Comparison of ENCODE assay signal across 8 cellular contexts in the genomic region with DNA sequence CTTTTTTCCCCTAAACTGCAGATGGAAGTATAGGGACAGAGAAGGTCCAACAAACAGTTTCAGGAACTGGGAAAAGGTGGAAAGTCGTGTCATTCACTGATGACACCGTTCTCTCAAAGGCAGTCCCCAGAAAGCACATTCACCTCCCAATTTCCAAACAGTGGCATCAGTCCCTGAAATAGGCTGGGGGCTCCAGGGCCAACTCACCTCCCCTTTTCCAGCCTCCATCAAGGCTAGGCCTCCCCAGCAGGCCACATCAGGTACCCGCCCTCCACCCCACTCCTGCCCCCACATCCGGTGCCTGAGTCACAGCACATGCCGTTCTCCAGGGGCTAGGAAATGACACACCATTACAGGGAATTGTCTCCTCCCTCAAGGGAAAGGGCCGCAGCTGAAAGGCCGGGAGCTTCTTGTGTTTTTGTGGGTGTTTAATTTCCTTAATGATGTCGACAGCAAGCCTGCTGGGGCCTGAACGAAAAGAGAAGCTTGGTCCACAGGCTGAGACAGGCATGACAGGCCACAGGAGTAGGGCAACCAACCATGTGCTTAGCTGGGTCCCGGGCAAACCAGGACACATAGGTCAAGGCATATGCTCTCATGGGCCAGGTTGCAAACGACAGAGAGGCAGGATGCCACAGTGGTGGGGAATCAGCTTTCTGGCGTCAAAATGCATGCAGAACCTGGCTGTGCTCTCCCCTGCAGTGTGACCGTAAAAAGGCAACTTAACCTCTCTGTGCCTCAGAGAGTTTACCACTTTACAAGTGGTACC. TPM values are rescaled to one million over a fixed set of nuclear protein-coding genes. Genes with fewer than 3 reads are reported as not detected.
DNase-seq lines count a peak whose midpoint lies in the region; ATAC-seq, FAIRE-seq and TF ChIP-seq lines count a peak whose summit lies in the region.

No MANE protein-coding gene starts in this region.

- H3K27ac ChIP-seq in HUES64 (ENCODE audit: low read depth, low read length) (peak overlapping the region; percentile 98), VCaP (peak overlapping the region; percentile 95), breast epithelium (peak overlapping the region; percentile 99 to 100), kidney (ENCODE audit: low read depth in 2 of 2, low read length in 2 of 2) (peak overlapping the region; percentile 94 to 99)

- intact Hi-C loops in breast epithelium (cut with DNase I; ENCODE audit: low total_unique reads): loop anchor here (5.0 kb wide), 1 partner anchor 40 kb away; a partner anchor contains a TSS
- intact Hi-C loops in kidney (cut with DNase I): loop anchor here (10.0 kb wide), 1 partner anchor 47 kb away; no protein-coding TSS in a partner anchor

- ATAC-seq in GM21528 (IDR thresholded peaks at IDR 0.05; ENCODE audit: low FRiP score, unreplicated experiment) (no peak), HG03135 (IDR thresholded peaks at IDR 0.05; ENCODE audit: unreplicated experiment) (no peak)

- H3K36me3 ChIP-seq in HUES64 (ENCODE audit: insufficient read depth, low read length) (peaks cover 2% of the 10 kb centered on the region; the same call in 1 of the 2 replicates), breast epithelium (no peaks in the 10 kb centered on the region), kidney (ENCODE audit: control insufficient read depth in 1 of 2, insufficient read depth in 2 of 2, low read length in 2 of 2) (no peaks in the 10 kb centered on the region)

- H3K27me3 ChIP-seq in HUES64 (ENCODE audit: insufficient read depth, low read length): no peaks in the 10 kb centered on the region
- no peaks in the 10 kb centered on the region for H3K27me3 ChIP-seq in breast epithelium

- H3K4me1 ChIP-seq in HUES64 (ENCODE audit: insufficient read depth, low read length) (peaks cover 77% of the 10 kb centered on the region), breast epithelium (peaks cover 29 to 54% of the 10 kb centered on the region in 2 donors), kidney (ENCODE audit: control insufficient read depth in 1 of 2, insufficient read depth in 1 of 2, low read depth in 1 of 2, low read length in 2 of 2) (peaks cover 61 to 67% of the 10 kb centered on the region in 2 donors)

- H3K4me3 ChIP-seq in HUES64 (ENCODE audit: low read length) (peak overlapping the region; percentile 44; the same call in 1 of the 2 replicates), breast epithelium (peak overlapping the region in 2 of 3 donors; percentile 33 to 57), kidney (ENCODE audit: low read length in 2 of 2) (peak overlapping the region in 1 of 2 donors; percentile 40)

- no peak for TF ChIP-seq CTCF in VCaP (conservative IDR thresholded peaks at IDR 0.05)
- peak in 1 of 3 donors; percentile 24 for TF ChIP-seq CTCF in breast epithelium (IDR thresholded peaks at IDR 0.05)
- TF ChIP-seq CTCF in kidney (IDR thresholded peaks at IDR 0.05; ENCODE audit: borderline replicate concordance, extremely low read depth, insufficient read depth): no peak

- 25% methylated on average over 13 of the region's 13 CpGs for WGBS in HUES64

- FAIRE-seq in kidney (lab: Jason Lieb, UNC): no peak

- H3K9me3 ChIP-seq in HUES64 (ENCODE audit: insufficient read depth, low read depth, low read length): no peaks in the 10 kb centered on the region
- H3K9me3 ChIP-seq in breast epithelium: no peaks in the 10 kb centered on the region
- no peaks in the 10 kb centered on the region for H3K9me3 ChIP-seq in kidney (ENCODE audit: control insufficient read depth in 1 of 2, low read length in 2 of 2)

- TF ChIP-seq POLR2A in breast epithelium (IDR thresholded peaks at IDR 0.05): no peak

- H3K9ac ChIP-seq in HUES64 (ENCODE audit: low read depth, low read length) (peak overlapping the region; percentile 91), kidney (ENCODE audit: low read length in 2 of 2) (peak overlapping the region; percentile 37 to 89)

- DNase-seq in AG08396 (ENCODE audit: low spot score): peak; percentile 86
- peak; percentile 65 to 89 for DNase-seq in breast epithelium (ENCODE audit: low spot score in 2 of 2)
- peak; percentile 95 for DNase-seq in kidney
- DNase-seq in stimulated activated CD4-positive, alpha-beta T cell treated with anti-CD3 and anti-CD28 coated beads, Interleukin-15, amount 100 ng/mL, for 24 hours: peak; percentile 78

RNA-seq across cellular contexts. Expression of a gene that starts 39.2 kb away (rescaled TPM):
- polyA plus RNA-seq in HUES64 (2013, experiment 1 of 2): 61.7 TPM
- polyA plus RNA-seq in HUES64 (2013, experiment 2 of 2): 67.8 TPM
- 10 to 100 TPM; 40.6 to 47.7 (median 41.4) TPM for total RNA-seq in breast epithelium
- total RNA-seq in kidney: 37.5 TPM
- 10.5 TPM for polyA plus RNA-seq in kidney (ENCODE audit: insufficient read depth, low read depth, low replicate concordance)
